Comparison of ENCODE assay signal across 1 cellular context in genomic region chr1:45012639-45013278, GRCh38.
TF ChIP-seq lines count a peak whose summit lies in the region.

No MANE protein-coding gene starts in this region.

TF ChIP-seq in HEK293, 187 proteins besides CTCF, POLR2A, EP300 and RAD21 (continued from another document):
- TF ChIP-seq GLIS1 (tag by site-specific recombination; IDR thresholded peaks at IDR 0.05) (peak; percentile 67), WT1 (tag by site-specific recombination; IDR thresholded peaks at IDR 0.05) (no peak), SP2 (tag by site-specific recombination; IDR thresholded peaks at IDR 0.05) (peak; percentile 52)
